In the genomic region with DNA sequence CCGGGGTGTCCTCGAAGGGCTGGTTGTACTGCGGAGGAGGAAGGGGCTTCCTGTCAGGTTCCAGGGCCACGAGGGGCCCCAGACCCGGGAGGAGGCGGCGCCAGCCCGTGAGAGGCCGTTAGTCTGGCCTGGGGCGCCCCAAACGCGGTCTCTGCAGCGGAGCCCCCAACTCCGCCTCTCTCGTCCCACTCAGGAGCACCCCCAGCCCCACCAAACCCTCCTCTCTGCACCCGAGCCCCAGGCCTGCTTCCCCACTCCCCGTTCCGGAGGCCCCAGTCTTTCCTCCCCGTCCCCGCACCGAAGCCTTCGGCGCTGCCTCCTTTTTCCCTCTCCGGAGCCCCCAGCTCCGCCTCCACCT, we compare ENCODE assay signal across 1 cellular context.
TF ChIP-seq lines count a peak whose summit lies in the region.

No MANE protein-coding gene starts in this region.

TF ChIP-seq in HepG2, 621 proteins besides CTCF, POLR2A, EP300 and RAD21 (continued from another document):
- TF ChIP-seq ZNF609 (CRISPR knock-in tag; IDR thresholded peaks at IDR 0.05; ENCODE audit: borderline replicate concordance) (peak; percentile 19; the same call in 1 of the 2 replicates), NR2C2 (CRISPR knock-in tag; IDR thresholded peaks at IDR 0.05; ENCODE audit: borderline replicate concordance) (peak; percentile 16; the same call in 1 of the 2 replicates), ZBTB21 (CRISPR knock-in tag; IDR thresholded peaks at IDR 0.05) (no peak), THRA (CRISPR knock-in tag; IDR thresholded peaks at IDR 0.05; ENCODE audit: borderline replicate concordance) (0 out of 2 replicates have a peak, but pooled peaks have one; percentile 7), SIX1 (CRISPR knock-in tag; IDR thresholded peaks at IDR 0.05; ENCODE audit: borderline replicate concordance) (no peak), ZNF510 (CRISPR knock-in tag; IDR thresholded peaks at IDR 0.05; ENCODE audit: low read depth) (0 out of 2 replicates have a peak, but pooled peaks have one; percentile 53), ZNF543 (CRISPR knock-in tag; IDR thresholded peaks at IDR 0.05) (0 out of 2 replicates have a peak, but pooled peaks have one; percentile 8), ZNF598 (CRISPR knock-in tag; IDR thresholded peaks at IDR 0.05; ENCODE audit: borderline replicate concordance) (no peak), ZNF329 (CRISPR knock-in tag; IDR thresholded peaks at IDR 0.05; ENCODE audit: low read depth) (no peak), SMARCC2 (IDR thresholded peaks at IDR 0.05) (no peak), ZNF709 (CRISPR knock-in tag; IDR thresholded peaks at IDR 0.05) (no peak), TEF (CRISPR knock-in tag; IDR thresholded peaks at IDR 0.05) (no peak)
- TF ChIP-seq, protein P1, sequence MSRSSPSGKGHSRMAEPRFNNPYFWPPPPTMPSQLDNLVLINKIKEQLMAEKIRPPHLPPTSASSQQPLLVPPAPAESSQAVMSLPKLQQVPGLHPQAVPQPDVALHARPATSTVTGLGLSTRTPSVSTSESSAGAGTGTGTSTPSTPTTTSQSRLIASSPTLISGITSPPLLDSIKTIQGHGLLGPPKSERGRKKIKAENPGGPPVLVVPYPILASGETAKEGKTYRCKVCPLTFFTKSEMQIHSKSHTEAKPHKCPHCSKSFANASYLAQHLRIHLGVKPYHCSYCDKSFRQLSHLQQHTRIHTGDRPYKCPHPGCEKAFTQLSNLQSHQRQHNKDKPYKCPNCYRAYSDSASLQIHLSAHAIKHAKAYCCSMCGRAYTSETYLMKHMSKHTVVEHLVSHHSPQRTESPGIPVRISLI (CRISPR knock-in tag; IDR thresholded peaks at IDR 0.05; ENCODE audit: borderline replicate concordance), result 0 out of 2 replicates have a peak, but pooled peaks have one; percentile 4
- TF ChIP-seq, protein P2, sequence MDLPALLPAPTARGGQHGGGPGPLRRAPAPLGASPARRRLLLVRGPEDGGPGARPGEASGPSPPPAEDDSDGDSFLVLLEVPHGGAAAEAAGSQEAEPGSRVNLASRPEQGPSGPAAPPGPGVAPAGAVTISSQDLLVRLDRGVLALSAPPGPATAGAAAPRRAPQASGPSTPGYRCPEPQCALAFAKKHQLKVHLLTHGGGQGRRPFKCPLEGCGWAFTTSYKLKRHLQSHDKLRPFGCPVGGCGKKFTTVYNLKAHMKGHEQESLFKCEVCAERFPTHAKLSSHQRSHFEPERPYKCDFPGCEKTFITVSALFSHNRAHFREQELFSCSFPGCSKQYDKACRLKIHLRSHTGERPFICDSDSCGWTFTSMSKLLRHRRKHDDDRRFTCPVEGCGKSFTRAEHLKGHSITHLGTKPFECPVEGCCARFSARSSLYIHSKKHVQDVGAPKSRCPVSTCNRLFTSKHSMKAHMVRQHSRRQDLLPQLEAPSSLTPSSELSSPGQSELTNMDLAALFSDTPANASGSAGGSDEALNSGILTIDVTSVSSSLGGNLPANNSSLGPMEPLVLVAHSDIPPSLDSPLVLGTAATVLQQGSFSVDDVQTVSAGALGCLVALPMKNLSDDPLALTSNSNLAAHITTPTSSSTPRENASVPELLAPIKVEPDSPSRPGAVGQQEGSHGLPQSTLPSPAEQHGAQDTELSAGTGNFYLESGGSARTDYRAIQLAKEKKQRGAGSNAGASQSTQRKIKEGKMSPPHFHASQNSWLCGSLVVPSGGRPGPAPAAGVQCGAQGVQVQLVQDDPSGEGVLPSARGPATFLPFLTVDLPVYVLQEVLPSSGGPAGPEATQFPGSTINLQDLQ (CRISPR knock-in tag; IDR thresholded peaks at IDR 0.05), result 0 out of 2 replicates have a peak, but pooled peaks have one; percentile 34
- TF ChIP-seq, protein P3, sequence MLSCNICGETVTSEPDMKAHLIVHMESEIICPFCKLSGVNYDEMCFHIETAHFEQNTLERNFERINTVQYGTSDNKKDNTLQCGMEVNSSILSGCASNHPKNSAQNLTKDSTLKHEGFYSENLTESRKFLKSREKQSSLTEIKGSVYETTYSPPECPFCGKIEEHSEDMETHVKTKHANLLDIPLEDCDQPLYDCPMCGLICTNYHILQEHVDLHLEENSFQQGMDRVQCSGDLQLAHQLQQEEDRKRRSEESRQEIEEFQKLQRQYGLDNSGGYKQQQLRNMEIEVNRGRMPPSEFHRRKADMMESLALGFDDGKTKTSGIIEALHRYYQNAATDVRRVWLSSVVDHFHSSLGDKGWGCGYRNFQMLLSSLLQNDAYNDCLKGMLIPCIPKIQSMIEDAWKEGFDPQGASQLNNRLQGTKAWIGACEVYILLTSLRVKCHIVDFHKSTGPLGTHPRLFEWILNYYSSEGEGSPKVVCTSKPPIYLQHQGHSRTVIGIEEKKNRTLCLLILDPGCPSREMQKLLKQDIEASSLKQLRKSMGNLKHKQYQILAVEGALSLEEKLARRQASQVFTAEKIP (CRISPR knock-in tag; IDR thresholded peaks at IDR 0.05; ENCODE audit: borderline replicate concordance), result no peak
